ENCODE assay signal across 9 cellular contexts in the genomic region with DNA sequence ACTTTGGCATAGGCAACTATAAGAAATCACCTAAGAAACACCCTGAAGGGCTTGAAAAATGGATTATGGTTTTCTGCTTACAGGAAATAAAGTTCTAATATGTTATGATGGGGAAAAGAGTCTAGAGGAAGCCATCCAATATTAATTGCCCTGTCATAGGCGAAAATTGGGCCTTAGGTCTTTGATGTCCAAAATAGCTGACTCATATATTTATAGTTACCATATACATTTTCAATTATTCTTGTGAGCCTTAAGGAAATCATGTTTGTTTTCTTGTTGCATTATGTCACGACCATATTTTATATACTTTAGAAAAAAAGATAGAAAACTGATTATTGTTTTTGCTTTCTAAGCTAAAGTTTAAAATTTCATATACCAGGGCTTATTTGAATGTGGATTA.
"Had no signal": no experiment of that assay in that cellular context is flagged by ENCODE, and none has a peak within 500 bp of the region (broad histone marks: within the 10 kb centered on the region; RNA-seq: fewer than 3 reads in every experiment).

No MANE protein-coding gene starts in this region.

- DNase-seq: H7, HFFc6, Karpas-422, KBM-7 had no signal

- H3K4me2 ChIP-seq: GM23338, KMS-11 had no signal

- H3K4me1 ChIP-seq: HAP-1 had no signal

- H3K27ac ChIP-seq: HL-60, KMS-11 had no signal

- ATAC-seq: GM23338, HCT116 had no signal

- H3K4me3 ChIP-seq: GM23338, HAP-1 had no signal

- H2AFZ ChIP-seq: GM23338 had no signal

- H3K9ac ChIP-seq: KMS-11 had no signal

- H3K36me3 ChIP-seq: HAP-1 had no signal

- H3K9me3 ChIP-seq: HAP-1 had no signal
